In the genomic region with DNA sequence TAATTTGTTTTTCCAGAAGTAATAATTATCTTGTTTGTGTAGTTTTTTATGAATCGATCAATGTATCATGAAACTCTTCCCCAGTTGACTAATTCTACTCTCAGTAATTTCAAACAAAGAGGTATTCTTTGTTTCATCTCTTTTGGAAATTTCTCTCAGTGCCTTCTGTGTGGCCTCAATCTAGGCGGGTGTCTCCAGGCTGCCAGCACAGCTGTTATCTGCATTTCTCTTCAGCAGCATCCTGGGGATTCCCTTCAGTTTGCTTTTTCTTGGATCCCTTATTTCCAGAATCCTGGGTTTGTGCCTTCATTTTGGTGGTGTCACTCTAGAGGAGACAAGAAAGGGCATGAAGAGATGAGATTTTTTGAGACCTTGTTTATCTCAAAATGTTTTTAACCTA, we compare ENCODE assay signal across 29 cellular contexts. TPM values are rescaled to one million over a fixed set of nuclear protein-coding genes. Genes with fewer than 3 reads are reported as not detected.
A peak's percentile ranks its signal among the peaks of the same experiment; 100 is the strongest.
DNase-seq lines count a peak whose midpoint lies in the region; ATAC-seq and TF ChIP-seq lines count a peak whose summit lies in the region.
"Had no signal": no experiment of that assay in that cellular context is flagged by ENCODE, and none has a peak within 500 bp of the region (broad histone marks: within the 10 kb centered on the region; RNA-seq: fewer than 3 reads in every experiment).

No MANE protein-coding gene starts in this region.

- ATAC-seq in natural killer cell (no peak), GM21360 (IDR thresholded peaks at IDR 0.05; ENCODE audit: unreplicated experiment) (no peak)
- no peak for ATAC-seq in natural killer cell treated with Interleukin-12 subunit alpha and Interleukin-12 subunit beta and Interleukin-15 and Interleukin-18, amount 100 ng/mL, for 72 hours
- ATAC-seq: body of pancreas; foreskin keratinocyte; K562; mucosa of descending colon; pancreas; Right ventricle myocardium inferior; stimulated activated naive CD8-positive, alpha-beta T cell treated with anti-CD3 and anti-CD28 coated beads, Interleukin-15, amount 100 ng/mL, for 72 hours had no signal

- no peaks in the 10 kb centered on the region for H3K27me3 Mint-ChIP-seq in natural killer cell (ENCODE audit: low read depth in 2 of 2)
- H3K27me3 Mint-ChIP-seq in natural killer cell treated with Interleukin-12 subunit alpha and Interleukin-12 subunit beta and Interleukin-15 and Interleukin-18, amount 100 ng/mL, for 72 hours, result no peaks in the 10 kb centered on the region
- H3K27me3 Mint-ChIP-seq in osteocyte (ENCODE audit: unreplicated experiment), result no peaks in the 10 kb centered on the region
- H3K27me3 Mint-ChIP-seq: CD4-positive, alpha-beta T cell; stimulated activated naive CD8-positive, alpha-beta T cell treated with anti-CD3 and anti-CD28 coated beads, Interleukin-15, amount 100 ng/mL, for 72 hours had no signal

- DNase-seq in natural killer cell (no peak), caudate nucleus (lab: John Stamatoyannopoulos, UW) (no peak), myocyte (ENCODE audit: low read depth) (peak; percentile 26), NK-92 (lab: John Stamatoyannopoulos, UW; ENCODE audit: unreplicated experiment) (no peak), OCI-M1 (lab: John Stamatoyannopoulos, UW) (no peak), osteocyte (ENCODE audit: extremely low spot score, unreplicated experiment) (no peak)
- no peak for DNase-seq in natural killer cell treated with Interleukin-12 subunit alpha and Interleukin-12 subunit beta and Interleukin-15 and Interleukin-18, amount 100 ng/mL, for 72 hours (ENCODE audit: low spot score)
- DNase-seq: activated CD4-positive, alpha-beta T cell treated with anti-CD3 and anti-CD28 coated beads for 4 hours; activated naive CD4-positive, alpha-beta T cell; AML-193; body of pancreas; CD4-positive, alpha-beta T cell; esophagus squamous epithelium; foreskin keratinocyte; mucosa of descending colon; NCI-H1092; NCI-H1694 treated with DMSO at 0.1 percent for 48 hours; NCI-H2171 treated with DMSO at 0.1 percent for 48 hours; NCI-H510A treated with DMSO at 0.1 percent for 48 hours; NK-92 treated with Interleukin-12 subunit alpha and Interleukin-12 subunit beta, amount 100 ng/mL, for 24 hours; pancreas; stimulated activated naive CD8-positive, alpha-beta T cell treated with anti-CD3 and anti-CD28 coated beads, Interleukin-15, amount 100 ng/mL, for 72 hours; tibial artery had no signal

- H3K4me3 Mint-ChIP-seq in natural killer cell (no peak overlapping the region), osteocyte (ENCODE audit: unreplicated experiment) (no peak overlapping the region)
- H3K4me3 Mint-ChIP-seq in natural killer cell treated with Interleukin-12 subunit alpha and Interleukin-12 subunit beta and Interleukin-15 and Interleukin-18, amount 100 ng/mL, for 72 hours, result no peak overlapping the region
- H3K4me3 Mint-ChIP-seq: CD4-positive, alpha-beta T cell; stimulated activated naive CD8-positive, alpha-beta T cell treated with anti-CD3 and anti-CD28 coated beads, Interleukin-15, amount 100 ng/mL, for 72 hours; T-helper 2 cell treated with Interferon-gamma antibody and Interleukin-4, amounts not matched to agents 5 μg/mL and 100 μg/mL, for 36 hours had no signal

- peaks cover 11 to 17% of the 10 kb centered on the region in 2 donors for H3K4me1 Mint-ChIP-seq in natural killer cell
- peaks cover 5 to 10% of the 10 kb centered on the region in 2 donors for H3K4me1 Mint-ChIP-seq in natural killer cell treated with Interleukin-12 subunit alpha and Interleukin-12 subunit beta and Interleukin-15 and Interleukin-18, amount 100 ng/mL, for 72 hours (ENCODE audit: low read depth in 2 of 2)
- peaks cover 13% of the 10 kb centered on the region for H3K4me1 Mint-ChIP-seq in osteocyte (ENCODE audit: unreplicated experiment)
- H3K4me1 Mint-ChIP-seq: stimulated activated naive CD8-positive, alpha-beta T cell treated with anti-CD3 and anti-CD28 coated beads, Interleukin-15, amount 100 ng/mL, for 72 hours had no signal

- TF ChIP-seq CTCF in natural killer cell (IDR thresholded peaks at IDR 0.05), result no peak
- no peak for TF ChIP-seq CTCF in osteocyte (IDR thresholded peaks at IDR 0.05)

- H3K36me3 Mint-ChIP-seq in natural killer cell, result peaks cover 23% of the 10 kb centered on the region
- peaks cover 22% of the 10 kb centered on the region for H3K36me3 Mint-ChIP-seq in natural killer cell treated with Interleukin-12 subunit alpha and Interleukin-12 subunit beta and Interleukin-15 and Interleukin-18, amount 100 ng/mL, for 72 hours
- H3K36me3 Mint-ChIP-seq in osteocyte (ENCODE audit: unreplicated experiment), result peaks cover 53% of the 10 kb centered on the region

- intact Hi-C loops in natural killer cell (cut with micrococcal nuclease), result no loop called here

- H3K27ac Mint-ChIP-seq in natural killer cell (peak overlapping the region; percentile 27 to 52), osteocyte (ENCODE audit: unreplicated experiment) (no peak overlapping the region)
- H3K27ac Mint-ChIP-seq in natural killer cell treated with Interleukin-12 subunit alpha and Interleukin-12 subunit beta and Interleukin-15 and Interleukin-18, amount 100 ng/mL, for 72 hours, result peak overlapping the region in 1 of 2 donors; percentile 70
- H3K27ac Mint-ChIP-seq: CD4-positive, alpha-beta T cell; T-helper 2 cell treated with Interferon-gamma antibody and Interleukin-4, amounts not matched to agents 5 μg/mL and 100 μg/mL, for 36 hours had no signal

- peak overlapping the region; percentile 36 for H3K27ac ChIP-seq in caudate nucleus (ENCODE audit: low read depth, low read length)
- H3K27ac ChIP-seq: body of pancreas, esophagus squamous epithelium, foreskin keratinocyte, pancreas, right atrium auricular region, tibial artery, vagina had no signal

- H3K9me3 Mint-ChIP-seq in natural killer cell (no peaks in the 10 kb centered on the region), osteocyte (ENCODE audit: unreplicated experiment) (no peaks in the 10 kb centered on the region)
- no peaks in the 10 kb centered on the region for H3K9me3 Mint-ChIP-seq in natural killer cell treated with Interleukin-12 subunit alpha and Interleukin-12 subunit beta and Interleukin-15 and Interleukin-18, amount 100 ng/mL, for 72 hours
- H3K9me3 Mint-ChIP-seq: CD4-positive, alpha-beta T cell; stimulated activated naive CD8-positive, alpha-beta T cell treated with anti-CD3 and anti-CD28 coated beads, Interleukin-15, amount 100 ng/mL, for 72 hours; T-helper 2 cell treated with Interferon-gamma antibody and Interleukin-4, amounts not matched to agents 5 μg/mL and 100 μg/mL, for 36 hours had no signal

RNA-seq across cellular contexts. Expression of a gene that starts 22.7 kb away (rescaled TPM):
- 10 to 100 TPM; 37.3 to 41.3 (median 40.9) TPM for total RNA-seq in natural killer cell
- 100 to 1,000 TPM in 1 of 2 donors, 10 to 100 TPM in 1; 72.2 to 102 TPM for total RNA-seq in natural killer cell treated with Interleukin-12 subunit alpha and Interleukin-12 subunit beta and Interleukin-15 and Interleukin-18, amount 100 ng/mL, for 72 hours
- total RNA-seq in myocyte, result 99.8 and 103 TPM in 2 replicates
- polyA plus RNA-seq in myocyte (2012), result 53.0 TPM
- 57.1 TPM in 2 replicates for total RNA-seq in osteocyte
